16 cellular contexts compared by ENCODE assay signal in the genomic region with DNA sequence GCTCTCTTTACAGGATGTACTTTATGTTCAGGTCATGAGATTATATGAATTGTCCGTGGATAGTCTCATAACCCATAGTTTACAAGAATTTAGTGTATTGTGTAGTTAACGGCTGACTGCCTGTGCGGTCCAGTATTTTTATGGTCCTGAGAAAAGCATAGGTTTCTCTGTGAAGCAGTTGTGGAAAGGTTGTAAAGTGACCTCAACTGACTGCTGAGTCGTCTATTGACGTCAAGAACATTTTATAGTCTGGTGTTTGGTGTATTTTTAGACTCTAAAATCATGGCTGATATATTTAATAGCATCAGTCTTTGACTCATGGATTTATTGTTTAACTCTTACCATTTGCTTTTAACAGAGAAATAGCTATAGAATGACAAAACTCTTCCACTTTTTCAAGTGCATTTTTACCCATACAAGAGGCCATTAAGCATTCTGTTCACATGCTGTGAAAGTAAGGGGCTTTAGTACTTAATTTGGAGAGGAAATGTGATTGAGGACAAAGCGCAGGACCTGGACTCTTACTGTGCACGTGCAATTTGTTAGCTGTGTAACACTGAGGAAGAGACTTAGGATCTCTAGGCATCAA.
A peak's percentile ranks its signal among the peaks of the same experiment; 100 is the strongest.
DNase-seq lines count a peak whose midpoint lies in the region; ATAC-seq, FAIRE-seq and TF ChIP-seq lines count a peak whose summit lies in the region.
"Had no signal": no experiment of that assay in that cellular context is flagged by ENCODE, and none has a peak within 500 bp of the region (broad histone marks: within the 10 kb centered on the region; RNA-seq: fewer than 3 reads in every experiment).

No MANE protein-coding gene starts in this region.

- FAIRE-seq in frontal cortex (lab: Jason Lieb, UNC) = no peak
- FAIRE-seq: A204.1 had no signal

- H2AFZ ChIP-seq in MM.1S (ENCODE audit: low read length) = no peak overlapping the region

- peak overlapping the region; percentile 83 for H3K9ac ChIP-seq in skeletal muscle satellite cell (ENCODE audit: low read depth, low read length)
- no peak overlapping the region for H3K9ac ChIP-seq in MM.1S (ENCODE audit: low read length)

- H3F3A ChIP-seq in MM.1S (ENCODE audit: insufficient read depth, low read length) = no peaks in the 10 kb centered on the region

- H3K9me3 ChIP-seq in skeletal muscle satellite cell (replicated peaks; ENCODE audit: low read length) (no peaks in the 10 kb centered on the region), MM.1S (replicated peaks; ENCODE audit: insufficient read depth, low read length) (no peaks in the 10 kb centered on the region)
- H3K9me3 ChIP-seq: upper lobe of left lung had no signal

- H3K27ac ChIP-seq in foreskin keratinocyte = peak overlapping the region; percentile 29
- H3K27ac ChIP-seq in MM.1S (ENCODE audit: low read length) = no peak overlapping the region
- H3K27ac ChIP-seq: upper lobe of left lung had no signal

- H3K4me3 ChIP-seq in skeletal muscle satellite cell (ENCODE audit: low read length) (peak overlapping the region; percentile 2), MM.1S (ENCODE audit: low read length) (no peak overlapping the region)
- H3K4me3 ChIP-seq: upper lobe of left lung had no signal

- H3K27me3 ChIP-seq in foreskin keratinocyte (no peaks in the 10 kb centered on the region), skeletal muscle satellite cell (ENCODE audit: control insufficient read depth, insufficient read depth, low read length) (no peaks in the 10 kb centered on the region), MM.1S (replicated peaks; ENCODE audit: insufficient read depth, low read length) (no peaks in the 10 kb centered on the region)
- H3K27me3 ChIP-seq: upper lobe of left lung had no signal

- DNase-seq in NCI-H748 (lab: John Stamatoyannopoulos, UW; ENCODE audit: unreplicated experiment) = peak; percentile 11
- DNase-seq in NCI-H748 treated with DMSO at 0.1 percent for 48 hours (lab: John Stamatoyannopoulos, UW) = no peak
- DNase-seq in SHP77 treated with DMSO at 0.1 percent for 48 hours (lab: John Stamatoyannopoulos, UW) = peak; percentile 84
- DNase-seq in foreskin keratinocyte = peak in 1 of 2 donors; percentile 43
- DNase-seq in frontal cortex (ENCODE audit: low spot score in 2 of 2) = no peak
- no peak for DNase-seq in MM.1S
- DNase-seq: activated CD4-positive, CD25-positive, alpha-beta regulatory T cell; activated naive CD4-positive, alpha-beta T cell treated with anti-CD3 and anti-CD28 coated beads, Interleukin-2, amount 50 U/mL, for 16 hours; Karpas-422; mesendoderm; stimulated activated CD4-positive, alpha-beta T cell treated with anti-CD3 and anti-CD28 coated beads, Interleukin-4, amount 100 ng/mL, for 1 hour; upper lobe of left lung had no signal

- no peaks in the 10 kb centered on the region for H3K79me2 ChIP-seq in MM.1S (ENCODE audit: low read length)

- no peaks in the 10 kb centered on the region for H4K20me1 ChIP-seq in MM.1S (ENCODE audit: insufficient read depth, low read length)

- TF ChIP-seq CTCF in foreskin keratinocyte (conservative IDR thresholded peaks at IDR 0.05) (no peak), MM.1S (IDR thresholded peaks at IDR 0.05; ENCODE audit: low read length) (no peak)

- peak overlapping the region; percentile 58 for H3K4me2 ChIP-seq in skeletal muscle satellite cell (ENCODE audit: low read length)
- H3K4me2 ChIP-seq in MM.1S (ENCODE audit: low read depth, low read length) = no peak overlapping the region

- ATAC-seq in foreskin keratinocyte = no peak
- ATAC-seq in GM19463 (IDR thresholded peaks at IDR 0.05; ENCODE audit: unreplicated experiment) = no peak
- ATAC-seq: esophagus mucosa had no signal

- no peaks in the 10 kb centered on the region for H3K4me1 ChIP-seq in foreskin keratinocyte
- H3K4me1 ChIP-seq in skeletal muscle satellite cell (ENCODE audit: control insufficient read depth, insufficient read depth, low read length) = peaks cover 43% of the 10 kb centered on the region
- peaks cover 13% of the 10 kb centered on the region; the same call in 1 of the 2 replicates for H3K4me1 ChIP-seq in MM.1S (ENCODE audit: low read length)

- no peaks in the 10 kb centered on the region for H3K36me3 ChIP-seq in skeletal muscle satellite cell (ENCODE audit: insufficient read depth, low read length)
- H3K36me3 ChIP-seq in MM.1S (replicated peaks; ENCODE audit: insufficient read depth, low read length) = no peaks in the 10 kb centered on the region
- H3K36me3 ChIP-seq: upper lobe of left lung had no signal

- no peaks in the 10 kb centered on the region for H3K9me2 ChIP-seq in MM.1S (replicated peaks; ENCODE audit: insufficient read depth, low read length)

Comparison
In these comparisons a context has a peak if more than half of its experiments do, and no peak if none do; other contexts are left out.
1. DNase-seq: peak in NCI-H748 (single experiment) and SHP77 treated with DMSO at 0.1 percent for 48 hours (single experiment); none in NCI-H748 treated with DMSO at 0.1 percent for 48 hours (single experiment), frontal cortex (0 of 2) and MM.1S (single experiment).